Comparison of ENCODE assay signal across 19 cellular contexts in genomic region chr19:31294189-31294588, GRCh38.
"Had no signal": no experiment of that assay in that cellular context is flagged by ENCODE, and none has a peak within 500 bp of the region (broad histone marks: within the 10 kb centered on the region; RNA-seq: fewer than 3 reads in every experiment).

No MANE protein-coding gene starts in this region.

- H3K9me3 ChIP-seq: esophagus muscularis mucosa, gastrocnemius medialis, left lung, lower lobe of right lung, neutrophil, psoas muscle, uterus had no signal

- H3K4me3 ChIP-seq: esophagus muscularis mucosa, gastrocnemius medialis, left lung, lower lobe of right lung, psoas muscle, skin epidermis, uterus had no signal

- H3K27me3 ChIP-seq: esophagus muscularis mucosa, gastrocnemius medialis, left lung, neutrophil, uterus had no signal

- H3K27ac Mint-ChIP-seq: effector memory CD8-positive, alpha-beta T cell; immature natural killer cell; memory B cell; nephron progenitor cell; type B pancreatic cell had no signal

- H3K27me3 Mint-ChIP-seq: memory B cell, naive B cell had no signal

- H3K4me3 Mint-ChIP-seq: effector memory CD8-positive, alpha-beta T cell; immature natural killer cell; memory B cell; naive B cell; nephron progenitor cell; type B pancreatic cell had no signal

- ATAC-seq: effector memory CD8-positive, alpha-beta T cell; gastrocnemius medialis; left lung; lower lobe of right lung; psoas muscle; sciatic nerve had no signal

- DNase-seq: effector memory CD8-positive, alpha-beta T cell; gastrocnemius medialis; immature natural killer cell; lower lobe of right lung; naive B cell; nephron progenitor cell; psoas muscle; retina; stimulated activated CD4-positive, alpha-beta T cell treated with anti-CD3 and anti-CD28 coated beads, Interleukin-12 subunit alpha, Interleukin-12 subunit beta, amount 100 ng/mL, for 4 hours; stimulated activated naive CD4-positive, alpha-beta T cell treated with Interleukin-2 at 50 U/mL for 16 hours had no signal

- H3K9me3 Mint-ChIP-seq: immature natural killer cell, nephron progenitor cell, type B pancreatic cell had no signal

- H3K27ac ChIP-seq: epithelial cell of prostate, esophagus muscularis mucosa, gastrocnemius medialis, left lung, lower lobe of right lung, neutrophil, psoas muscle, skin epidermis, uterus had no signal

- H3K4me1 ChIP-seq: gastrocnemius medialis, left lung, lower lobe of right lung, psoas muscle, uterus had no signal

- H3K4me1 Mint-ChIP-seq: memory B cell, naive B cell had no signal

- H3K36me3 Mint-ChIP-seq: immature natural killer cell, memory B cell, naive B cell had no signal

- H3K36me3 ChIP-seq: esophagus muscularis mucosa, gastrocnemius medialis, left lung, lower lobe of right lung, neutrophil, uterus had no signal
